In the genomic region with DNA sequence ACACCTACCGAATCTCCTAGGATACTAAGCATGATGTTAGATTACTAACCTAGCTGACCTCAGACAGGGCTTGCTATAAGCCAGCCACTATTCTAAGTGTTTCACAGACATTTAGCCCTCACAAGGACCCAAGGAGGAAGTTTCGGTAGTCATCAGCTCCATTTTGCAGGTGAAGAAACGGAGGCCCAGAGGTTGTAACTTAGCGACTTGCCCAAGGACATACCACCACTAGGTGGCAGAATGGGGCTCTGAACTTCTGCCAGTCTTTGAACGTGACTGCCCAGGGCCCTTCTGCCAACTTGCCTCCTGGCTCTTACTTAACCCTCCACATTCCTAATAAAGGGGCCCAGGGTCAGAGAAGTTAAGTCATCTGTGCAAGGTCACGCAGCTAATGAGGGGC, we compare ENCODE assay signal across 9 cellular contexts.
DNase-seq lines count a peak whose midpoint lies in the region; ATAC-seq and TF ChIP-seq lines count a peak whose summit lies in the region.
"Had no signal": no experiment of that assay in that cellular context is flagged by ENCODE, and none has a peak within 500 bp of the region (broad histone marks: within the 10 kb centered on the region; RNA-seq: fewer than 3 reads in every experiment).

No MANE protein-coding gene starts in this region.

- H3K4me3 ChIP-seq in naive thymus-derived CD4-positive, alpha-beta T cell (ENCODE audit: low read length), result no peak overlapping the region

- no peaks in the 10 kb centered on the region for H3K27me3 Mint-ChIP-seq in chondrocyte (ENCODE audit: low read depth)
- peaks cover 0 to 33% (median 19%) of the 10 kb centered on the region in 5 donors for H3K27me3 Mint-ChIP-seq in naive thymus-derived CD4-positive, alpha-beta T cell

- no peak overlapping the region for H3K4me3 Mint-ChIP-seq in chondrocyte (ENCODE audit: unreplicated experiment)
- H3K4me3 Mint-ChIP-seq in naive thymus-derived CD4-positive, alpha-beta T cell, result no peak overlapping the region

- peaks cover 8% of the 10 kb centered on the region for H3K9me3 Mint-ChIP-seq in chondrocyte (ENCODE audit: low read depth)
- peaks cover 0 to 2% (median 0%) of the 10 kb centered on the region in 11 donors for H3K9me3 Mint-ChIP-seq in naive thymus-derived CD4-positive, alpha-beta T cell

- no peaks in the 10 kb centered on the region for H3K36me3 Mint-ChIP-seq in chondrocyte (ENCODE audit: low read depth)
- no peaks in the 10 kb centered on the region for H3K36me3 Mint-ChIP-seq in naive thymus-derived CD4-positive, alpha-beta T cell

- H3K36me3 ChIP-seq in naive thymus-derived CD4-positive, alpha-beta T cell (ENCODE audit: control insufficient read depth in 2 of 3, insufficient read depth in 3 of 3, low read length in 3 of 3), result no peaks in the 10 kb centered on the region

- H3K27ac Mint-ChIP-seq in chondrocyte (ENCODE audit: unreplicated experiment), result no peak overlapping the region
- H3K27ac Mint-ChIP-seq in naive thymus-derived CD4-positive, alpha-beta T cell, result no peak overlapping the region

- H3K27me3 ChIP-seq in naive thymus-derived CD4-positive, alpha-beta T cell (ENCODE audit: control insufficient read depth in 2 of 2, insufficient read depth in 2 of 2, low read length in 2 of 2), result no peaks in the 10 kb centered on the region

- POLR2A ChIA-PET in naive thymus-derived CD4-positive, alpha-beta T cell (lab: Charles Lee), result no interaction called here

- DNase-seq in EL (peak; percentile 4), KBM-7 (peak; percentile 17), SW480 (ENCODE audit: low spot score) (peak; percentile 25), chondrocyte (ENCODE audit: low spot score) (no peak), NCI-H1048 (lab: John Stamatoyannopoulos, UW) (no peak), NCI-H2081 treated with DMSO at 0.1 percent for 48 hours (lab: John Stamatoyannopoulos, UW) (no peak)
- DNase-seq in naive thymus-derived CD4-positive, alpha-beta T cell, result peak in 6 of 9 donors; percentile 4 to 50 (median 10)

- H3K4me1 Mint-ChIP-seq in chondrocyte (ENCODE audit: low read depth), result no peaks in the 10 kb centered on the region
- no peaks in the 10 kb centered on the region for H3K4me1 Mint-ChIP-seq in naive thymus-derived CD4-positive, alpha-beta T cell

- TF ChIP-seq CTCF in chondrocyte (IDR thresholded peaks at IDR 0.05), result peak; percentile 54

- in situ Hi-C loops in KBM-7 (cut with MboI; ENCODE audit: low pct_unique_long_range_greater_than_20kb, low sequenced_read_pairs), result no loop called here

- H3K9me3 ChIP-seq in naive thymus-derived CD4-positive, alpha-beta T cell (ENCODE audit: control insufficient read depth in 2 of 3, low read length in 3 of 3), result no peaks in the 10 kb centered on the region

- CTCF ChIA-PET in naive thymus-derived CD4-positive, alpha-beta T cell (lab: Charles Lee), result interaction anchor here (1.0 to 1.4 kb wide), 3 partner anchors 275 to 284 kb away, joined by 3 to 5 read pairs (median 4); no protein-coding TSS in a partner anchor

- intact Hi-C loops in naive thymus-derived CD4-positive, alpha-beta T cell (cut with micrococcal nuclease), result loop anchor here in 1 of 2 donors (1.0 kb wide), 1 partner anchor 138 kb away; no protein-coding TSS in a partner anchor

- ATAC-seq in naive thymus-derived CD4-positive, alpha-beta T cell, result no peak
- no peak for ATAC-seq in GM18909 (IDR thresholded peaks at IDR 0.05; ENCODE audit: poor library complexity, unreplicated experiment)

- H3K4me1 ChIP-seq in naive thymus-derived CD4-positive, alpha-beta T cell (ENCODE audit: control insufficient read depth in 2 of 2, insufficient read depth in 2 of 2, low read length in 2 of 2), result no peaks in the 10 kb centered on the region
- H3K4me1 ChIP-seq: parathyroid adenoma had no signal

- no peak overlapping the region for H3K27ac ChIP-seq in naive thymus-derived CD4-positive, alpha-beta T cell (ENCODE audit: low read depth, low read length)
- H3K27ac ChIP-seq: parathyroid adenoma had no signal

Comparison
In these comparisons a context has a peak if more than half of its experiments do, and no peak if none do; other contexts are left out.
1. DNase-seq: peak in EL (single experiment), KBM-7 (single experiment), SW480 (single experiment) and naive thymus-derived CD4-positive, alpha-beta T cell (6 of 9); none in chondrocyte (single experiment), NCI-H1048 (single experiment) and NCI-H2081 treated with DMSO at 0.1 percent for 48 hours (single experiment).